In genomic region chr7:126682176-126682575, GRCh38 we compare ENCODE assay signal across 28 cellular contexts.
"Had no signal": no experiment of that assay in that cellular context is flagged by ENCODE, and none has a peak within 500 bp of the region (broad histone marks: within the 10 kb centered on the region; RNA-seq: fewer than 3 reads in every experiment).

No MANE protein-coding gene starts in this region.

- H3K36me3 ChIP-seq: neural progenitor cell, ovary, right lobe of liver, sigmoid colon, spleen, suprapubic skin, tibial artery, transverse colon, upper lobe of right lung, uterus had no signal

- ATAC-seq: natural killer cell; psoas muscle; right cardiac atrium; right lobe of liver; stimulated activated memory B cell treated with anti-CD40 and anti-IgM and Interleukin-4, amounts not matched to agents 10 μg/mL and 1 μg/mL and 100 μg/mL, for 72 hours; stimulated activated naive CD8-positive, alpha-beta T cell treated with anti-CD3 and anti-CD28 coated beads, Interleukin-15, amount 100 ng/mL, for 72 hours; stimulated activated naive CD8-positive, alpha-beta T cell treated with anti-CD3 and anti-CD28 coated beads, Interleukin-15, Interleukin-2, amounts not matched to agents 100 U/mL and 50 U/mL, for 24 hours; upper lobe of right lung had no signal

- H3K27ac ChIP-seq: neural progenitor cell, ovary, parathyroid adenoma, psoas muscle, right lobe of liver, sigmoid colon, skin epidermis, spleen, suprapubic skin, testis, tibial artery, transverse colon, upper lobe of right lung, uterus had no signal

- H3K4me2 ChIP-seq: neural progenitor cell, smooth muscle cell had no signal

- DNase-seq: natural killer cell; occipital lobe; ovary; psoas muscle; right cardiac atrium; right lobe of liver; sigmoid colon; spleen; stimulated activated CD4-positive, alpha-beta T cell treated with anti-CD3 and anti-CD28 coated beads, Interleukin-12 subunit alpha, Interleukin-12 subunit beta, amount 100 ng/mL, for 4 hours; stimulated activated CD4-positive, alpha-beta T cell treated with anti-CD3 and anti-CD28 coated beads, Interleukin-1b, Interleukin-23, amount 100 ng/mL, for 48 hours; stimulated activated CD4-positive, alpha-beta T cell treated with anti-CD3 and anti-CD28 coated beads, Interleukin-4, amount 100 ng/mL, for 1 hour; stimulated activated CD4-positive, alpha-beta T cell treated with anti-CD3 and anti-CD28 coated beads, Interleukin-4, amount 100 ng/mL, for 4 hours; stimulated activated CD8-positive, alpha-beta memory T cell treated with anti-CD3 and anti-CD28 coated beads, Interleukin-4, amount 100 ng/mL, for 48 hours; stimulated activated naive CD4-positive, alpha-beta T cell; stimulated activated naive CD8-positive, alpha-beta T cell treated with anti-CD3 and anti-CD28 coated beads, Interleukin-15, amount 100 ng/mL, for 72 hours; stimulated activated naive CD8-positive, alpha-beta T cell treated with anti-CD3 and anti-CD28 coated beads, Interleukin-15, Interleukin-2, amounts not matched to agents 100 U/mL and 50 U/mL, for 24 hours; substantia nigra; testis; tibial artery; transverse colon; upper lobe of right lung; uterus had no signal

- H3K4me3 ChIP-seq: neural progenitor cell, ovary, psoas muscle, right lobe of liver, sigmoid colon, skin epidermis, smooth muscle cell, spleen, suprapubic skin, testis, tibial artery, transverse colon, upper lobe of right lung, uterus had no signal

- H3K9me3 ChIP-seq: ovary, psoas muscle, right lobe of liver, sigmoid colon, spleen, testis, tibial artery, transverse colon, upper lobe of right lung, uterus had no signal

- H3K9ac ChIP-seq: neural progenitor cell, parathyroid adenoma had no signal

- H3K4me1 ChIP-seq: neural progenitor cell, parathyroid adenoma, psoas muscle, right lobe of liver, sigmoid colon, spleen, suprapubic skin, testis, tibial artery, transverse colon, upper lobe of right lung, uterus had no signal

- H3K27me3 ChIP-seq: neural progenitor cell, ovary, right lobe of liver, sigmoid colon, spleen, suprapubic skin, testis, tibial artery, transverse colon, upper lobe of right lung, uterus had no signal

- H3K79me2 ChIP-seq: parathyroid adenoma had no signal

- H2AFZ ChIP-seq: neural progenitor cell, parathyroid adenoma had no signal
